In the genomic region with DNA sequence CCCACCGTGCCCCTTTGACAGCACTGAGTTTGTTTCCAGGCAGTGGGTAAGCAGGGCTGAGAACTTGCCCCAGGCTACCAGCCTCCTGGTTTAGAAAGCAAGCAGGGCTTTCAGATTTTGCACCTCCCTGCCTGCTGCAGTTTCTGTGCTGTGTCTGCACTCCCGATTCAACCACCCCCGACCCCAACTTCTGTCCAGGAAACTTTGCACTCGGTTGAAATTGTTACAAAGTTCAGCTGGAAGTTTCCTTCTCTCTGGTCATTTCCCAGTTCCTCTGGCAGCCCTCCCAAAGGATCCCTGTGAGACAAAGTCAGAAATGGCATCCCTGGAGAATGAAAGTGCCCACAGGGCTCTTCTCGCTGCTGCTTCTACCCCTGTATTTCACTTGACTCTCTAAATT, we compare ENCODE assay signal across 34 cellular contexts. TPM values are rescaled to one million over a fixed set of nuclear protein-coding genes. Genes with fewer than 3 reads are reported as not detected.
"Had no signal": no experiment of that assay in that cellular context is flagged by ENCODE, and none has a peak within 500 bp of the region (broad histone marks: within the 10 kb centered on the region; RNA-seq: fewer than 3 reads in every experiment).

No MANE protein-coding gene starts in this region.

- DNase-seq: Kasumi-1, MG63, MV-4-11, NCI-H1092, NCI-H1105, NCI-H1417 treated with DMSO at 0.1 percent for 48 hours, NCI-H1436 treated with DMSO at 0.1 percent for 48 hours, NCI-H1694, NCI-H187, NCI-H1930, NCI-H2029 treated with DMSO at 0.1 percent for 48 hours, NCI-H2081 treated with DMSO at 0.1 percent for 48 hours, NCI-H2107, NCI-H2171 treated with DMSO at 0.1 percent for 48 hours, NCI-H2227 treated with DMSO at 0.1 percent for 48 hours, NCI-H345, NCI-H446, NCI-H510A treated with DMSO at 0.1 percent for 48 hours, NCI-H524 treated with DMSO at 0.1 percent for 48 hours, NCI-H526 treated with DMSO at 0.1 percent for 48 hours, NCI-H748 treated with DMSO at 0.1 percent for 48 hours, OCI-M1, PC-3, Peyer's patch, Right ventricle myocardium superior, RPMI8226, SHP77 treated with DMSO at 0.1 percent for 48 hours, SK-N-SH, SW 1271, T-helper 1 cell had no signal

- ATAC-seq: PC-3 had no signal

- H3K27ac ChIP-seq: Peyer's patch, SJSA1 had no signal

- H3K9ac ChIP-seq: SK-N-SH had no signal

- H3K4me1 ChIP-seq: Peyer's patch, SJSA1 had no signal

- H3K27ac Mint-ChIP-seq: T-helper 1 cell treated with Interleukin-12 subunit alpha and Interleukin-12 subunit beta and Interleukin-4 antibody, amounts not matched to agents 30 μg/mL and 1 μg/mL, for 36 hours had no signal

- H3K4me3 ChIP-seq: MG63, Peyer's patch, SJSA1 had no signal

- H3K9me3 ChIP-seq: SJSA1, SK-N-SH had no signal

- H3K27me3 ChIP-seq: MG63, Peyer's patch, SJSA1 had no signal

- H3K4me3 Mint-ChIP-seq: T-helper 1 cell treated with Interleukin-12 subunit alpha and Interleukin-12 subunit beta and Interleukin-4 antibody, amounts not matched to agents 30 μg/mL and 1 μg/mL, for 36 hours had no signal

- H3K36me3 ChIP-seq: MG63, Peyer's patch, SJSA1 had no signal

- H3K9me2 ChIP-seq: SK-N-SH had no signal

- H3K4me2 ChIP-seq: SK-N-SH had no signal

RNA-seq across cellular contexts. Expression of a gene that starts 12.4 kb away (rescaled TPM):
- total RNA-seq: M059J, NCI-H460, PC-3, Peyer's patch, Right ventricle myocardium superior, SJSA1 had no signal
- polyA plus RNA-seq: SK-N-SH had no signal
